ENCODE assay signal across 14 cellular contexts in the genomic region with DNA sequence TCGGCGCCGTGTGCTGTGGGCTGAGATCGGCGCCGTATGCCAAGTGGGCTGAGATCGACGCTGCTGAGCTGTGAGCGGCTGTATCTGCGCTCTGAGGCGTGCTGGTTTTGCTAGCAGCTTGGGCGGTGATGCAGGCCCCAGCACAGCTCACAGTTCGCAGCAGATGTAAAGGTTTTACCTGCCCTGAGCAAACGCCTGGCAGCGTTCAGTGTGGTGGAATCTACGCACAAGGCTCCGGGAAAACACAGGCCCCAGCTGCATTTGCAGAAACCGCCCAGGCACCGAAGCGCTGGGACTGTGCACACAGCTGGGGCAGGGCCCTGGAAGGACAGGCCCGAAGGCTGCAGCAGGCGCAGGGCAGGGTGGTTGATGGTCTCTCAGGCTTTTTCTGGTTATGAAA.
"Had no signal": no experiment of that assay in that cellular context is flagged by ENCODE, and none has a peak within 500 bp of the region (broad histone marks: within the 10 kb centered on the region; RNA-seq: fewer than 3 reads in every experiment).

No MANE protein-coding gene starts in this region.

- DNase-seq: activated CD4-positive, alpha-beta T cell treated with anti-CD3 and anti-CD28 coated beads, Interleukin-2, amount 50 U/mL, for 1 hour; activated CD4-positive, CD25-positive, alpha-beta regulatory T cell; activated CD8-positive, alpha-beta memory T cell treated with anti-CD3 and anti-CD28 coated beads for 24 hours; activated naive CD4-positive, alpha-beta T cell; cerebellar nuclear complex; effector memory CD4-positive, alpha-beta T cell; foreskin melanocyte; mesendoderm; stimulated activated CD4-positive, alpha-beta T cell treated with anti-CD3 and anti-CD28 coated beads, Interleukin-15, amount 100 ng/mL, for 24 hours; stimulated activated CD4-positive, alpha-beta T cell treated with anti-CD3 and anti-CD28 coated beads, Interleukin-4, amount 100 ng/mL, for 1 hour; stimulated activated naive B cell treated with anti-CD40 and anti-IgM and Interleukin-4, amounts not matched to agents 10 μg/mL and 1 μg/mL and 100 μg/mL, for 72 hours; uterus had no signal

- H3K36me3 ChIP-seq: tibial artery, uterus had no signal

- H3K9me3 ChIP-seq: tibial artery, uterus had no signal

- H3K27me3 ChIP-seq: uterus had no signal

- H3K4me1 ChIP-seq: uterus had no signal

- H3K4me3 ChIP-seq: tibial artery, uterus had no signal

- H3K27ac ChIP-seq: tibial artery, uterus had no signal

- ATAC-seq: natural killer cell treated with Interleukin-12 subunit alpha and Interleukin-12 subunit beta and Interleukin-15 and Interleukin-18, amount 100 ng/mL, for 72 hours; stimulated activated naive B cell treated with anti-CD40 and anti-IgM and Interleukin-4, amounts not matched to agents 10 μg/mL and 1 μg/mL and 100 μg/mL, for 72 hours had no signal
